1 cellular context compared by ENCODE assay signal in the genomic region with DNA sequence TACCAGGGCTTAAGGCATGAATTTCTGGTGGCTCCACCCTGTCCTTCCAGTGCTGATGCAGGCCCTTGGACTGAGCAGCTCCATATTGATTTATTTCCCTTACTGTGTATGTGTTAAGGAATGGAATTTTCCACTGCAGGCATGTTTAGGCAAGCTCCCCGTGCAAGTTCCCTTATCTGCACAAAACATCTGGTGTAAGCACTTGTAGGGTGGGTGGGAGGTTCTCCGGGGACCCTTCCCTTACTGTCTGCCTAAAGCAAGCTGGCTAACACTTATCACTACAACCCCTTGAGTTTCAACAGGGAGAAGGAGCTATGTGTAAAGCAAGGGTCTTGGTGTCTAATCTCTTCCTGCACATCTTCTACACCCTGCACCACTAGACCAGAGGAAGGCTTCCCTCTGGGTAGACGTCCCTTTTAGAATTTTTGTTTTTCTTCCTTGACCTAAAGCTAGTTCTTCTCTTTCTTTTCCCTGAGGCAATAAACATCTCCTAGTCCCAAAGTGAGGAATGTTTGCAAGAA.
TF ChIP-seq lines count a peak whose summit lies in the region.

No MANE protein-coding gene starts in this region.

TF ChIP-seq in K562, 482 proteins besides CTCF, POLR2A, EP300 and RAD21 (continued from another document and continues in another):
- TF ChIP-seq, protein P1, sequence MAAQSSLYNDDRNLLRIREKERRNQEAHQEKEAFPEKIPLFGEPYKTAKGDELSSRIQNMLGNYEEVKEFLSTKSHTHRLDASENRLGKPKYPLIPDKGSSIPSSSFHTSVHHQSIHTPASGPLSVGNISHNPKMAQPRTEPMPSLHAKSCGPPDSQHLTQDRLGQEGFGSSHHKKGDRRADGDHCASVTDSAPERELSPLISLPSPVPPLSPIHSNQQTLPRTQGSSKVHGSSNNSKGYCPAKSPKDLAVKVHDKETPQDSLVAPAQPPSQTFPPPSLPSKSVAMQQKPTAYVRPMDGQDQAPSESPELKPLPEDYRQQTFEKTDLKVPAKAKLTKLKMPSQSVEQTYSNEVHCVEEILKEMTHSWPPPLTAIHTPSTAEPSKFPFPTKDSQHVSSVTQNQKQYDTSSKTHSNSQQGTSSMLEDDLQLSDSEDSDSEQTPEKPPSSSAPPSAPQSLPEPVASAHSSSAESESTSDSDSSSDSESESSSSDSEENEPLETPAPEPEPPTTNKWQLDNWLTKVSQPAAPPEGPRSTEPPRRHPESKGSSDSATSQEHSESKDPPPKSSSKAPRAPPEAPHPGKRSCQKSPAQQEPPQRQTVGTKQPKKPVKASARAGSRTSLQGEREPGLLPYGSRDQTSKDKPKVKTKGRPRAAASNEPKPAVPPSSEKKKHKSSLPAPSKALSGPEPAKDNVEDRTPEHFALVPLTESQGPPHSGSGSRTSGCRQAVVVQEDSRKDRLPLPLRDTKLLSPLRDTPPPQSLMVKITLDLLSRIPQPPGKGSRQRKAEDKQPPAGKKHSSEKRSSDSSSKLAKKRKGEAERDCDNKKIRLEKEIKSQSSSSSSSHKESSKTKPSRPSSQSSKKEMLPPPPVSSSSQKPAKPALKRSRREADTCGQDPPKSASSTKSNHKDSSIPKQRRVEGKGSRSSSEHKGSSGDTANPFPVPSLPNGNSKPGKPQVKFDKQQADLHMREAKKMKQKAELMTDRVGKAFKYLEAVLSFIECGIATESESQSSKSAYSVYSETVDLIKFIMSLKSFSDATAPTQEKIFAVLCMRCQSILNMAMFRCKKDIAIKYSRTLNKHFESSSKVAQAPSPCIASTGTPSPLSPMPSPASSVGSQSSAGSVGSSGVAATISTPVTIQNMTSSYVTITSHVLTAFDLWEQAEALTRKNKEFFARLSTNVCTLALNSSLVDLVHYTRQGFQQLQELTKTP (IDR thresholded peaks at IDR 0.05; ENCODE audit: low read depth in 1 of 2, partially characterized antibody in 2 of 2): peak in 1 of 2 experiments; percentile 10
- TF ChIP-seq FOXA3 (CRISPR knock-in tag; conservative IDR thresholded peaks at IDR 0.05 in 1 of 2, IDR thresholded peaks at IDR 0.05 in 1 of 2) (no peak), U2AF1 (optimal IDR thresholded peaks at IDR 0.05; ENCODE audit: low read depth, low read length) (no peak), PTTG1 (tag; IDR thresholded peaks at IDR 0.05; ENCODE audit: low read depth) (no peak), TAF9B (IDR thresholded peaks at IDR 0.05; ENCODE audit: partially characterized antibody) (no peak), KLF10 (CRISPR knock-in tag; IDR thresholded peaks at IDR 0.05) (no peak), ETV1 (tag; conservative IDR thresholded peaks at IDR 0.05; ENCODE audit: low read depth) (no peak), L3MBTL2 (IDR thresholded peaks at IDR 0.05) (no peak), ZNF253 (CRISPR knock-in tag; conservative IDR thresholded peaks at IDR 0.05) (no peak), XRCC5 (IDR thresholded peaks at IDR 0.05; ENCODE audit: low read depth, low read length) (no peak), POU5F1 (IDR thresholded peaks at IDR 0.05; ENCODE audit: borderline replicate concordance, low read depth, low read length, partially characterized antibody) (no peak), NR2C1 (IDR thresholded peaks at IDR 0.05) (no peak), NR2C1 (tag; IDR thresholded peaks at IDR 0.05) (no peak), ZNF121 (CRISPR knock-in tag; conservative IDR thresholded peaks at IDR 0.05) (no peak), SMAD4 (CRISPR knock-in tag; conservative IDR thresholded peaks at IDR 0.05) (peak; percentile 9; the same call in 1 of the 2 replicates), CHD2 (IDR thresholded peaks at IDR 0.05; ENCODE audit: low read depth, low read length) (no peak), RAD51 (IDR thresholded peaks at IDR 0.05; ENCODE audit: borderline replicate concordance, low read depth) (0 out of 2 replicates have a peak, but pooled peaks have one; percentile 13), ZNF347 (CRISPR knock-in tag; IDR thresholded peaks at IDR 0.05; ENCODE audit: low read depth) (no peak), SPI1 (IDR thresholded peaks at IDR 0.05; ENCODE audit: borderline replicate concordance, low read depth, low read length) (no peak), SMAD3 (CRISPR knock-in tag; conservative IDR thresholded peaks at IDR 0.05) (no peak), BDP1 (IDR thresholded peaks at IDR 0.05; ENCODE audit: insufficient read depth, insufficient read length) (no peak), DDX20 (tag; IDR thresholded peaks at IDR 0.05; ENCODE audit: low read depth) (no peak), CXXC5 (CRISPR knock-in tag; IDR thresholded peaks at IDR 0.05) (peak; percentile 29; the same call in 1 of the 2 replicates), ETV6 (IDR thresholded peaks at IDR 0.05; ENCODE audit: borderline replicate concordance in 1 of 2, low read depth in 2 of 2, low read length in 1 of 2) (no peak), ETV6 (CRISPR knock-in tag; IDR thresholded peaks at IDR 0.05; ENCODE audit: borderline replicate concordance) (no peak), ZNF232 (CRISPR knock-in tag; IDR thresholded peaks at IDR 0.05) (no peak), WHSC1 (IDR thresholded peaks at IDR 0.05; ENCODE audit: low read length) (no peak), CHD1 (IDR thresholded peaks at IDR 0.05; ENCODE audit: low read length) (no peak), ZNF586 (CRISPR knock-in tag; conservative IDR thresholded peaks at IDR 0.05) (no peak), SRSF9 (IDR thresholded peaks at IDR 0.05; ENCODE audit: borderline replicate concordance, low read depth, low read length) (no peak), CBFA2T2 (conservative IDR thresholded peaks at IDR 0.05) (peak; percentile 82), GTF2E2 (tag; IDR thresholded peaks at IDR 0.05) (no peak; the same call in 1 of the 2 replicates), NR2C2 (CRISPR knock-in tag; IDR thresholded peaks at IDR 0.05) (no peak), NR2C2 (tag; IDR thresholded peaks at IDR 0.05) (no peak), PRMT5 (CRISPR knock-in tag; IDR thresholded peaks at IDR 0.05) (no peak), PTBP1 (IDR thresholded peaks at IDR 0.05; ENCODE audit: low read depth, low read length) (no peak), ZC3H11A (IDR thresholded peaks at IDR 0.05; ENCODE audit: low read depth, low read length) (no peak), IRF2 (CRISPR knock-in tag; IDR thresholded peaks at IDR 0.05) (no peak), ZKSCAN3 (CRISPR knock-in tag; IDR thresholded peaks at IDR 0.05) (no peak), RBM25 (IDR thresholded peaks at IDR 0.05; ENCODE audit: low read depth, low read length, severe bottlenecking) (no peak), PHTF2 (CRISPR knock-in tag; IDR thresholded peaks at IDR 0.05) (no peak), ZEB2 (IDR thresholded peaks at IDR 0.05) (no peak), HCFC1 (IDR thresholded peaks at IDR 0.05; ENCODE audit: low read depth, low read length) (no peak), MCM3 (IDR thresholded peaks at IDR 0.05) (no peak), ZNF668 (CRISPR knock-in tag; IDR thresholded peaks at IDR 0.05) (no peak), CBX3 (IDR thresholded peaks at IDR 0.05; ENCODE audit: borderline replicate concordance in 1 of 2, low read length in 2 of 2) (no peak), ADNP (tag; IDR thresholded peaks at IDR 0.05) (peak; percentile 70)
- TF ChIP-seq, protein P2, sequence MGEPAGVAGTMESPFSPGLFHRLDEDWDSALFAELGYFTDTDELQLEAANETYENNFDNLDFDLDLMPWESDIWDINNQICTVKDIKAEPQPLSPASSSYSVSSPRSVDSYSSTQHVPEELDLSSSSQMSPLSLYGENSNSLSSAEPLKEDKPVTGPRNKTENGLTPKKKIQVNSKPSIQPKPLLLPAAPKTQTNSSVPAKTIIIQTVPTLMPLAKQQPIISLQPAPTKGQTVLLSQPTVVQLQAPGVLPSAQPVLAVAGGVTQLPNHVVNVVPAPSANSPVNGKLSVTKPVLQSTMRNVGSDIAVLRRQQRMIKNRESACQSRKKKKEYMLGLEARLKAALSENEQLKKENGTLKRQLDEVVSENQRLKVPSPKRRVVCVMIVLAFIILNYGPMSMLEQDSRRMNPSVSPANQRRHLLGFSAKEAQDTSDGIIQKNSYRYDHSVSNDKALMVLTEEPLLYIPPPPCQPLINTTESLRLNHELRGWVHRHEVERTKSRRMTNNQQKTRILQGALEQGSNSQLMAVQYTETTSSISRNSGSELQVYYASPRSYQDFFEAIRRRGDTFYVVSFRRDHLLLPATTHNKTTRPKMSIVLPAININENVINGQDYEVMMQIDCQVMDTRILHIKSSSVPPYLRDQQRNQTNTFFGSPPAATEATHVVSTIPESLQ (CRISPR knock-in tag; IDR thresholded peaks at IDR 0.05): no peak
- TF ChIP-seq, protein P3, sequence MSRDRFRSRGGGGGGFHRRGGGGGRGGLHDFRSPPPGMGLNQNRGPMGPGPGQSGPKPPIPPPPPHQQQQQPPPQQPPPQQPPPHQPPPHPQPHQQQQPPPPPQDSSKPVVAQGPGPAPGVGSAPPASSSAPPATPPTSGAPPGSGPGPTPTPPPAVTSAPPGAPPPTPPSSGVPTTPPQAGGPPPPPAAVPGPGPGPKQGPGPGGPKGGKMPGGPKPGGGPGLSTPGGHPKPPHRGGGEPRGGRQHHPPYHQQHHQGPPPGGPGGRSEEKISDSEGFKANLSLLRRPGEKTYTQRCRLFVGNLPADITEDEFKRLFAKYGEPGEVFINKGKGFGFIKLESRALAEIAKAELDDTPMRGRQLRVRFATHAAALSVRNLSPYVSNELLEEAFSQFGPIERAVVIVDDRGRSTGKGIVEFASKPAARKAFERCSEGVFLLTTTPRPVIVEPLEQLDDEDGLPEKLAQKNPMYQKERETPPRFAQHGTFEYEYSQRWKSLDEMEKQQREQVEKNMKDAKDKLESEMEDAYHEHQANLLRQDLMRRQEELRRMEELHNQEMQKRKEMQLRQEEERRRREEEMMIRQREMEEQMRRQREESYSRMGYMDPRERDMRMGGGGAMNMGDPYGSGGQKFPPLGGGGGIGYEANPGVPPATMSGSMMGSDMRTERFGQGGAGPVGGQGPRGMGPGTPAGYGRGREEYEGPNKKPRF (IDR thresholded peaks at IDR 0.05; ENCODE audit: low read depth, low read length): no peak
- TF ChIP-seq, protein P4, sequence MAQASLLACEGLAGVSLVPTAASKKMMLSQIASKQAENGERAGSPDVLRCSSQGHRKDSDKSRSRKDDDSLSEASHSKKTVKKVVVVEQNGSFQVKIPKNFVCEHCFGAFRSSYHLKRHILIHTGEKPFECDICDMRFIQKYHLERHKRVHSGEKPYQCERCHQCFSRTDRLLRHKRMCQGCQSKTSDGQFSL (CRISPR knock-in tag; IDR thresholded peaks at IDR 0.05): no peak
- TF ChIP-seq, protein P4 (tag; IDR thresholded peaks at IDR 0.05): no peak
- TF ChIP-seq, protein P5, sequence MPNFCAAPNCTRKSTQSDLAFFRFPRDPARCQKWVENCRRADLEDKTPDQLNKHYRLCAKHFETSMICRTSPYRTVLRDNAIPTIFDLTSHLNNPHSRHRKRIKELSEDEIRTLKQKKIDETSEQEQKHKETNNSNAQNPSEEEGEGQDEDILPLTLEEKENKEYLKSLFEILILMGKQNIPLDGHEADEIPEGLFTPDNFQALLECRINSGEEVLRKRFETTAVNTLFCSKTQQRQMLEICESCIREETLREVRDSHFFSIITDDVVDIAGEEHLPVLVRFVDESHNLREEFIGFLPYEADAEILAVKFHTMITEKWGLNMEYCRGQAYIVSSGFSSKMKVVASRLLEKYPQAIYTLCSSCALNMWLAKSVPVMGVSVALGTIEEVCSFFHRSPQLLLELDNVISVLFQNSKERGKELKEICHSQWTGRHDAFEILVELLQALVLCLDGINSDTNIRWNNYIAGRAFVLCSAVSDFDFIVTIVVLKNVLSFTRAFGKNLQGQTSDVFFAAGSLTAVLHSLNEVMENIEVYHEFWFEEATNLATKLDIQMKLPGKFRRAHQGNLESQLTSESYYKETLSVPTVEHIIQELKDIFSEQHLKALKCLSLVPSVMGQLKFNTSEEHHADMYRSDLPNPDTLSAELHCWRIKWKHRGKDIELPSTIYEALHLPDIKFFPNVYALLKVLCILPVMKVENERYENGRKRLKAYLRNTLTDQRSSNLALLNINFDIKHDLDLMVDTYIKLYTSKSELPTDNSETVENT (CRISPR knock-in tag; IDR thresholded peaks at IDR 0.05): no peak
- TF ChIP-seq, protein P6, sequence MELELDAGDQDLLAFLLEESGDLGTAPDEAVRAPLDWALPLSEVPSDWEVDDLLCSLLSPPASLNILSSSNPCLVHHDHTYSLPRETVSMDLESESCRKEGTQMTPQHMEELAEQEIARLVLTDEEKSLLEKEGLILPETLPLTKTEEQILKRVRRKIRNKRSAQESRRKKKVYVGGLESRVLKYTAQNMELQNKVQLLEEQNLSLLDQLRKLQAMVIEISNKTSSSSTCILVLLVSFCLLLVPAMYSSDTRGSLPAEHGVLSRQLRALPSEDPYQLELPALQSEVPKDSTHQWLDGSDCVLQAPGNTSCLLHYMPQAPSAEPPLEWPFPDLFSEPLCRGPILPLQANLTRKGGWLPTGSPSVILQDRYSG (tag; conservative IDR thresholded peaks at IDR 0.05; ENCODE audit: low read depth): no peak
- TF ChIP-seq, protein P7, sequence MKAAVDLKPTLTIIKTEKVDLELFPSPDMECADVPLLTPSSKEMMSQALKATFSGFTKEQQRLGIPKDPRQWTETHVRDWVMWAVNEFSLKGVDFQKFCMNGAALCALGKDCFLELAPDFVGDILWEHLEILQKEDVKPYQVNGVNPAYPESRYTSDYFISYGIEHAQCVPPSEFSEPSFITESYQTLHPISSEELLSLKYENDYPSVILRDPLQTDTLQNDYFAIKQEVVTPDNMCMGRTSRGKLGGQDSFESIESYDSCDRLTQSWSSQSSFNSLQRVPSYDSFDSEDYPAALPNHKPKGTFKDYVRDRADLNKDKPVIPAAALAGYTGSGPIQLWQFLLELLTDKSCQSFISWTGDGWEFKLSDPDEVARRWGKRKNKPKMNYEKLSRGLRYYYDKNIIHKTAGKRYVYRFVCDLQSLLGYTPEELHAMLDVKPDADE (conservative IDR thresholded peaks at IDR 0.05; ENCODE audit: control insufficient read depth, low read depth, low read length): no peak
- TF ChIP-seq, protein P8, sequence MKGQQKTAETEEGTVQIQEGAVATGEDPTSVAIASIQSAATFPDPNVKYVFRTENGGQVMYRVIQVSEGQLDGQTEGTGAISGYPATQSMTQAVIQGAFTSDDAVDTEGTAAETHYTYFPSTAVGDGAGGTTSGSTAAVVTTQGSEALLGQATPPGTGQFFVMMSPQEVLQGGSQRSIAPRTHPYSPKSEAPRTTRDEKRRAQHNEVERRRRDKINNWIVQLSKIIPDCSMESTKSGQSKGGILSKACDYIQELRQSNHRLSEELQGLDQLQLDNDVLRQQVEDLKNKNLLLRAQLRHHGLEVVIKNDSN (CRISPR knock-in tag; IDR thresholded peaks at IDR 0.05): no peak
- TF ChIP-seq, protein P9, sequence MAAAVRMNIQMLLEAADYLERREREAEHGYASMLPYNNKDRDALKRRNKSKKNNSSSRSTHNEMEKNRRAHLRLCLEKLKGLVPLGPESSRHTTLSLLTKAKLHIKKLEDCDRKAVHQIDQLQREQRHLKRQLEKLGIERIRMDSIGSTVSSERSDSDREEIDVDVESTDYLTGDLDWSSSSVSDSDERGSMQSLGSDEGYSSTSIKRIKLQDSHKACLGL (CRISPR knock-in tag; IDR thresholded peaks at IDR 0.05; ENCODE audit: borderline replicate concordance, poor library complexity, severe bottlenecking): no peak
